Comparison of ENCODE assay signal across 8 cellular contexts in genomic region chr16:72008424-72009216, GRCh38. TPM values are rescaled to one million over a fixed set of nuclear protein-coding genes. Genes with fewer than 3 reads are reported as not detected.
A peak's percentile ranks its signal among the peaks of the same experiment; 100 is the strongest.
DNase-seq lines count a peak whose midpoint lies in the region; ATAC-seq and TF ChIP-seq lines count a peak whose summit lies in the region.

DHODH (plus strand) TSS chr16:72008744; CDS start chr16:72008765, 21 bp downstream.

- H3K4me1 ChIP-seq in thoracic aorta (ENCODE audit: control insufficient read depth in 1 of 2, low read depth in 2 of 2) = peaks cover 0 to 2% of the 10 kb centered on the region in 2 donors

- no peaks in the 10 kb centered on the region for H3K36me3 ChIP-seq in thoracic aorta

- peak within 1 kb of the TSS; percentile 11 to 49 for H3K27ac ChIP-seq in thoracic aorta

- TF ChIP-seq CTCF in GM10266 (IDR thresholded peaks at IDR 0.05; ENCODE audit: control insufficient read depth, insufficient read depth, low read depth, missing control alignments) (no peak), omental fat pad (IDR thresholded peaks at IDR 0.05) (no peak), thoracic aorta (IDR thresholded peaks at IDR 0.05) (no peak)

- H3K9me3 ChIP-seq in thoracic aorta = no peaks in the 10 kb centered on the region

- ATAC-seq in HG02623 (IDR thresholded peaks at IDR 0.05; ENCODE audit: unreplicated experiment) = peak; percentile 99
- peak; percentile 100 for ATAC-seq in SK-N-SH treated with all-trans-retinoic acid at 6 μM for 48 hours
- peak; percentile 98 for ATAC-seq in omental fat pad (ENCODE audit: low FRiP score)
- ATAC-seq in thoracic aorta (ENCODE audit: insufficient number of reproducible peaks, low FRiP score, low read depth) = peak; percentile 97

- H3K4me3 ChIP-seq in thoracic aorta = peak within 1 kb of the TSS; percentile 99

- H3K27me3 ChIP-seq in thoracic aorta (replicated peaks; ENCODE audit: insufficient read depth) = no peaks in the 10 kb centered on the region

- DNase-seq in GM10266 (ENCODE audit: extremely low spot score) (peak; percentile 98), NCI-H1092 treated with DMSO at 0.1 percent for 48 hours (lab: John Stamatoyannopoulos, UW) (peak; percentile 99), glomerular endothelial cell (ENCODE audit: extremely low read depth, low read depth, low spot score) (peak; percentile 74), omental fat pad (ENCODE audit: low spot score) (peak; percentile 83), thoracic aorta (ENCODE audit: low spot score) (peak; percentile 89)
- DNase-seq in activated naive CD4-positive, alpha-beta T cell treated with anti-CD3 and anti-CD28 coated beads, Interleukin-2, amount 50 U/mL, for 16 hours = peak; percentile 99

TF ChIP-seq in SK-N-SH treated with all-trans-retinoic acid at 6 μM for 48 hours, 23 proteins besides CTCF, POLR2A, EP300 and RAD21:
- no peak for TF ChIP-seq ZFP3 (CRISPR knock-in tag; IDR thresholded peaks at IDR 0.05)
- no peak for TF ChIP-seq TSHZ2 (CRISPR knock-in tag; IDR thresholded peaks at IDR 0.05)
- TF ChIP-seq GLIS3 (CRISPR knock-in tag; IDR thresholded peaks at IDR 0.05) = no peak

RNA-seq across cellular contexts. Expression of gene DHODH, which starts in this region (rescaled TPM):
- total RNA-seq in glomerular endothelial cell = 2.7 and 3.6 TPM in 2 replicates
- total RNA-seq in omental fat pad = 10 to 100 TPM in 3 of 4 donors, 1 to 10 TPM in 1; 6.8 to 15.1 (median 11.9) TPM
- 10 to 100 TPM in 1 of 2 donors, 1 to 10 TPM in 1; 4.7 to 11.1 TPM for total RNA-seq in thoracic aorta

Comparison
In these comparisons a context has a peak if more than half of its experiments do, and no peak if none do; other contexts are left out.
1. Peak in every context shown above with its lines: DNase-seq, ATAC-seq, H3K4me3 ChIP-seq and H3K27ac ChIP-seq.